ENCODE assay signal across 8 cellular contexts in genomic region chr3:60086811-60087210, GRCh38.
DNase-seq lines count a peak whose midpoint lies in the region; ATAC-seq and TF ChIP-seq lines count a peak whose summit lies in the region.

No MANE protein-coding gene starts in this region.

- H3K36me3 ChIP-seq in brain microvascular endothelial cell (replicated peaks) (no peaks in the 10 kb centered on the region), right atrium auricular region (no peaks in the 10 kb centered on the region), BE2C (no peaks in the 10 kb centered on the region), gastroesophageal sphincter (no peaks in the 10 kb centered on the region)

- no peak for ATAC-seq in gastroesophageal sphincter

- in situ Hi-C loops in brain microvascular endothelial cell (cut with HindIII; ENCODE audit: low pct_ligation_motif_present, low sequenced_read_pairs) = no loop called here

- H3K9me3 ChIP-seq in right atrium auricular region (no peaks in the 10 kb centered on the region), BE2C (no peaks in the 10 kb centered on the region), gastroesophageal sphincter (no peaks in the 10 kb centered on the region)

- H3K27me3 ChIP-seq in brain microvascular endothelial cell (replicated peaks) (no peaks in the 10 kb centered on the region), right atrium auricular region (no peaks in the 10 kb centered on the region), BE2C (no peaks in the 10 kb centered on the region), gastroesophageal sphincter (no peaks in the 10 kb centered on the region)

- H3K4me3 ChIP-seq in brain microvascular endothelial cell (ENCODE audit: low read depth, low read length) (no peak overlapping the region), right atrium auricular region (no peak overlapping the region), BE2C (ENCODE audit: low read depth, low read length) (no peak overlapping the region), gastroesophageal sphincter (no peak overlapping the region)

- H3K27ac ChIP-seq in brain microvascular endothelial cell (no peak overlapping the region), right atrium auricular region (no peak overlapping the region), gastroesophageal sphincter (no peak overlapping the region)

- TF ChIP-seq CTCF in GM20000 (IDR thresholded peaks at IDR 0.05; ENCODE audit: extremely low read depth, missing control alignments) = no peak
- no peak for TF ChIP-seq CTCF in brain microvascular endothelial cell (IDR thresholded peaks at IDR 0.05; ENCODE audit: low read depth, low read length, missing control alignments)
- no peak for TF ChIP-seq CTCF in right atrium auricular region (IDR thresholded peaks at IDR 0.05)
- no peak for TF ChIP-seq CTCF in BE2C (IDR thresholded peaks at IDR 0.05; ENCODE audit: low read depth, low read length)
- TF ChIP-seq CTCF in gastroesophageal sphincter (IDR thresholded peaks at IDR 0.05) = no peak

- H3K4me1 ChIP-seq in right atrium auricular region (no peaks in the 10 kb centered on the region), BE2C (no peaks in the 10 kb centered on the region), gastroesophageal sphincter (no peaks in the 10 kb centered on the region)

- no peak for TF ChIP-seq EP300 in gastroesophageal sphincter (IDR thresholded peaks at IDR 0.05)

- no peak for TF ChIP-seq POLR2A in gastroesophageal sphincter (IDR thresholded peaks at IDR 0.05)

- WGBS in gastroesophageal sphincter (ENCODE audit: low coverage in 1 of 2), 2 donors = no CpG with 5 or more reads among the region's 2 CpGs

- DNase-seq in A172 (ENCODE audit: low spot score) = peak; percentile 65
- peak; percentile 38 for DNase-seq in GM20000 (ENCODE audit: low spot score)
- peak; percentile 83 for DNase-seq in MV-4-11 (lab: John Stamatoyannopoulos, UW)
- peak; percentile 69 for DNase-seq in brain microvascular endothelial cell
- DNase-seq in right atrium auricular region (ENCODE audit: low spot score) = no peak
- no peak for DNase-seq in BE2C
- no peak for DNase-seq in NCI-H774 (lab: John Stamatoyannopoulos, UW)

Comparison
In these comparisons a context has a peak if more than half of its experiments do, and no peak if none do; other contexts are left out.
1. DNase-seq: peak in A172 (single experiment), GM20000 (single experiment), MV-4-11 (single experiment) and brain microvascular endothelial cell (single experiment); none in right atrium auricular region (single experiment), BE2C (single experiment) and NCI-H774 (single experiment).